Comparison of ENCODE assay signal across 1 cellular context in genomic region chr5:140145818-140146522, GRCh38.
A peak's percentile ranks its signal among the peaks of the same experiment; 100 is the strongest.
TF ChIP-seq lines count a peak whose summit lies in the region.

No MANE protein-coding gene starts in this region.

TF ChIP-seq in K562, 482 proteins besides CTCF, POLR2A, EP300 and RAD21 (continued from another document and continues in another):
- TF ChIP-seq RCOR1 (IDR thresholded peaks at IDR 0.05; ENCODE audit: borderline replicate concordance in 1 of 2, low read depth in 2 of 2, low read length in 2 of 2), result peak in 1 of 2 experiments; percentile 58; a peak in 1 of 4 replicates
- peak in 1 of 2 experiments; percentile 39; a peak in 2 of 4 replicates for TF ChIP-seq NRF1 (conservative IDR thresholded peaks at IDR 0.05 in 1 of 2, IDR thresholded peaks at IDR 0.05 in 1 of 2)
- peak; percentile 54 for TF ChIP-seq SMC3 (conservative IDR thresholded peaks at IDR 0.05; ENCODE audit: insufficient read depth, low read depth, low read length)
- peak; percentile 29; the same call in 1 of the 2 replicates for TF ChIP-seq ESRRA (IDR thresholded peaks at IDR 0.05; ENCODE audit: borderline replicate concordance, low read depth)
- no peak for TF ChIP-seq ZNF57 (CRISPR knock-in tag; IDR thresholded peaks at IDR 0.05)
- TF ChIP-seq CTCFL (IDR thresholded peaks at IDR 0.05; ENCODE audit: borderline replicate concordance, insufficient read depth, low read depth, low read length, poor library complexity, severe bottlenecking), result peak; percentile 84
- peak; percentile 48; the same call in 1 of the 2 replicates for TF ChIP-seq L3MBTL2 (IDR thresholded peaks at IDR 0.05)
- TF ChIP-seq ZBTB7A (IDR thresholded peaks at IDR 0.05; ENCODE audit: borderline replicate concordance, control insufficient read depth, low read depth, low read length), result peak; percentile 21; the same call in 1 of the 2 replicates
- TF ChIP-seq ZBTB43 (CRISPR knock-in tag; IDR thresholded peaks at IDR 0.05), result no peak
- peak; percentile 23; the same call in 1 of the 2 replicates for TF ChIP-seq ZNF24 (IDR thresholded peaks at IDR 0.05)
- no peak for TF ChIP-seq CREB1 (IDR thresholded peaks at IDR 0.05)
- 0 out of 2 replicates have a peak, but pooled peaks have one; percentile 35 for TF ChIP-seq CREB1 (CRISPR knock-in tag; IDR thresholded peaks at IDR 0.05)
- TF ChIP-seq, protein P1, sequence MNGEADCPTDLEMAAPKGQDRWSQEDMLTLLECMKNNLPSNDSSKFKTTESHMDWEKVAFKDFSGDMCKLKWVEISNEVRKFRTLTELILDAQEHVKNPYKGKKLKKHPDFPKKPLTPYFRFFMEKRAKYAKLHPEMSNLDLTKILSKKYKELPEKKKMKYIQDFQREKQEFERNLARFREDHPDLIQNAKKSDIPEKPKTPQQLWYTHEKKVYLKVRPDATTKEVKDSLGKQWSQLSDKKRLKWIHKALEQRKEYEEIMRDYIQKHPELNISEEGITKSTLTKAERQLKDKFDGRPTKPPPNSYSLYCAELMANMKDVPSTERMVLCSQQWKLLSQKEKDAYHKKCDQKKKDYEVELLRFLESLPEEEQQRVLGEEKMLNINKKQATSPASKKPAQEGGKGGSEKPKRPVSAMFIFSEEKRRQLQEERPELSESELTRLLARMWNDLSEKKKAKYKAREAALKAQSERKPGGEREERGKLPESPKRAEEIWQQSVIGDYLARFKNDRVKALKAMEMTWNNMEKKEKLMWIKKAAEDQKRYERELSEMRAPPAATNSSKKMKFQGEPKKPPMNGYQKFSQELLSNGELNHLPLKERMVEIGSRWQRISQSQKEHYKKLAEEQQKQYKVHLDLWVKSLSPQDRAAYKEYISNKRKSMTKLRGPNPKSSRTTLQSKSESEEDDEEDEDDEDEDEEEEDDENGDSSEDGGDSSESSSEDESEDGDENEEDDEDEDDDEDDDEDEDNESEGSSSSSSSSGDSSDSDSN (IDR thresholded peaks at IDR 0.05; ENCODE audit: borderline replicate concordance in 1 of 2, low read depth in 2 of 2, low read length in 2 of 2), result peak; percentile 86 to 87
- peak; percentile 47; the same call in 1 of the 2 replicates for TF ChIP-seq MTA3 (IDR thresholded peaks at IDR 0.05; ENCODE audit: borderline replicate concordance)
- TF ChIP-seq HNRNPK (IDR thresholded peaks at IDR 0.05; ENCODE audit: low read depth, low read length, poor library complexity, severe bottlenecking), result no peak
- peak; percentile 74; the same call in 1 of the 2 replicates for TF ChIP-seq EHMT2 (IDR thresholded peaks at IDR 0.05)
- TF ChIP-seq CXXC5 (CRISPR knock-in tag; IDR thresholded peaks at IDR 0.05), result peak; percentile 73
- TF ChIP-seq, protein P2, sequence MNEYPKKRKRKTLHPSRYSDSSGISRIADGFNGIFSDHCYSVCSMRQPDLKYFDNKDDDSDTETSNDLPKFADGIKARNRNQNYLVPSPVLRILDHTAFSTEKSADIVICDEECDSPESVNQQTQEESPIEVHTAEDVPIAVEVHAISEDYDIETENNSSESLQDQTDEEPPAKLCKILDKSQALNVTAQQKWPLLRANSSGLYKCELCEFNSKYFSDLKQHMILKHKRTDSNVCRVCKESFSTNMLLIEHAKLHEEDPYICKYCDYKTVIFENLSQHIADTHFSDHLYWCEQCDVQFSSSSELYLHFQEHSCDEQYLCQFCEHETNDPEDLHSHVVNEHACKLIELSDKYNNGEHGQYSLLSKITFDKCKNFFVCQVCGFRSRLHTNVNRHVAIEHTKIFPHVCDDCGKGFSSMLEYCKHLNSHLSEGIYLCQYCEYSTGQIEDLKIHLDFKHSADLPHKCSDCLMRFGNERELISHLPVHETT (CRISPR knock-in tag; conservative IDR thresholded peaks at IDR 0.05 in 1 of 2, IDR thresholded peaks at IDR 0.05 in 1 of 2), result peak in 1 of 2 experiments; percentile 45; a peak in 1 of 4 replicates
- TF ChIP-seq HNRNPL (IDR thresholded peaks at IDR 0.05; ENCODE audit: low read depth, low read length), result 0 out of 2 replicates have a peak, but pooled peaks have one; percentile 40
- no peak for TF ChIP-seq POU5F1 (IDR thresholded peaks at IDR 0.05; ENCODE audit: borderline replicate concordance, low read depth, low read length, partially characterized antibody)
- TF ChIP-seq, protein P3, sequence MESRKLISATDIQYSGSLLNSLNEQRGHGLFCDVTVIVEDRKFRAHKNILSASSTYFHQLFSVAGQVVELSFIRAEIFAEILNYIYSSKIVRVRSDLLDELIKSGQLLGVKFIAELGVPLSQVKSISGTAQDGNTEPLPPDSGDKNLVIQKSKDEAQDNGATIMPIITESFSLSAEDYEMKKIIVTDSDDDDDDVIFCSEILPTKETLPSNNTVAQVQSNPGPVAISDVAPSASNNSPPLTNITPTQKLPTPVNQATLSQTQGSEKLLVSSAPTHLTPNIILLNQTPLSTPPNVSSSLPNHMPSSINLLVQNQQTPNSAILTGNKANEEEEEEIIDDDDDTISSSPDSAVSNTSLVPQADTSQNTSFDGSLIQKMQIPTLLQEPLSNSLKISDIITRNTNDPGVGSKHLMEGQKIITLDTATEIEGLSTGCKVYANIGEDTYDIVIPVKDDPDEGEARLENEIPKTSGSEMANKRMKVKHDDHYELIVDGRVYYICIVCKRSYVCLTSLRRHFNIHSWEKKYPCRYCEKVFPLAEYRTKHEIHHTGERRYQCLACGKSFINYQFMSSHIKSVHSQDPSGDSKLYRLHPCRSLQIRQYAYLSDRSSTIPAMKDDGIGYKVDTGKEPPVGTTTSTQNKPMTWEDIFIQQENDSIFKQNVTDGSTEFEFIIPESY (CRISPR knock-in tag; IDR thresholded peaks at IDR 0.05), result peak; percentile 90
- TF ChIP-seq, protein P4, sequence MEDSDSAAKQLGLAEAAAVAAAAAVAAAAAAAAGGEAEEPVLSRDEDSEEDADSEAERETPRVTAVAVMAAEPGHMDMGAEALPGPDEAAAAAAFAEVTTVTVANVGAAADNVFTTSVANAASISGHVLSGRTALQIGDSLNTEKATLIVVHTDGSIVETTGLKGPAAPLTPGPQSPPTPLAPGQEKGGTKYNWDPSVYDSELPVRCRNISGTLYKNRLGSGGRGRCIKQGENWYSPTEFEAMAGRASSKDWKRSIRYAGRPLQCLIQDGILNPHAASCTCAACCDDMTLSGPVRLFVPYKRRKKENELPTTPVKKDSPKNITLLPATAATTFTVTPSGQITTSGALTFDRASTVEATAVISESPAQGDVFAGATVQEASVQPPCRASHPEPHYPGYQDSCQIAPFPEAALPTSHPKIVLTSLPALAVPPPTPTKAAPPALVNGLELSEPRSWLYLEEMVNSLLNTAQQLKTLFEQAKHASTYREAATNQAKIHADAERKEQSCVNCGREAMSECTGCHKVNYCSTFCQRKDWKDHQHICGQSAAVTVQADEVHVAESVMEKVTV (CRISPR knock-in tag; IDR thresholded peaks at IDR 0.05), result peak; percentile 39; the same call in 1 of the 2 replicates
- TF ChIP-seq, protein P5, sequence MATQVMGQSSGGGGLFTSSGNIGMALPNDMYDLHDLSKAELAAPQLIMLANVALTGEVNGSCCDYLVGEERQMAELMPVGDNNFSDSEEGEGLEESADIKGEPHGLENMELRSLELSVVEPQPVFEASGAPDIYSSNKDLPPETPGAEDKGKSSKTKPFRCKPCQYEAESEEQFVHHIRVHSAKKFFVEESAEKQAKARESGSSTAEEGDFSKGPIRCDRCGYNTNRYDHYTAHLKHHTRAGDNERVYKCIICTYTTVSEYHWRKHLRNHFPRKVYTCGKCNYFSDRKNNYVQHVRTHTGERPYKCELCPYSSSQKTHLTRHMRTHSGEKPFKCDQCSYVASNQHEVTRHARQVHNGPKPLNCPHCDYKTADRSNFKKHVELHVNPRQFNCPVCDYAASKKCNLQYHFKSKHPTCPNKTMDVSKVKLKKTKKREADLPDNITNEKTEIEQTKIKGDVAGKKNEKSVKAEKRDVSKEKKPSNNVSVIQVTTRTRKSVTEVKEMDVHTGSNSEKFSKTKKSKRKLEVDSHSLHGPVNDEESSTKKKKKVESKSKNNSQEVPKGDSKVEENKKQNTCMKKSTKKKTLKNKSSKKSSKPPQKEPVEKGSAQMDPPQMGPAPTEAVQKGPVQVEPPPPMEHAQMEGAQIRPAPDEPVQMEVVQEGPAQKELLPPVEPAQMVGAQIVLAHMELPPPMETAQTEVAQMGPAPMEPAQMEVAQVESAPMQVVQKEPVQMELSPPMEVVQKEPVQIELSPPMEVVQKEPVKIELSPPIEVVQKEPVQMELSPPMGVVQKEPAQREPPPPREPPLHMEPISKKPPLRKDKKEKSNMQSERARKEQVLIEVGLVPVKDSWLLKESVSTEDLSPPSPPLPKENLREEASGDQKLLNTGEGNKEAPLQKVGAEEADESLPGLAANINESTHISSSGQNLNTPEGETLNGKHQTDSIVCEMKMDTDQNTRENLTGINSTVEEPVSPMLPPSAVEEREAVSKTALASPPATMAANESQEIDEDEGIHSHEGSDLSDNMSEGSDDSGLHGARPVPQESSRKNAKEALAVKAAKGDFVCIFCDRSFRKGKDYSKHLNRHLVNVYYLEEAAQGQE (CRISPR knock-in tag; IDR thresholded peaks at IDR 0.05; ENCODE audit: low read depth), result peak; percentile 94
- peak in 1 of 2 experiments; percentile 61; a peak in 1 of 4 replicates for TF ChIP-seq NONO (IDR thresholded peaks at IDR 0.05; ENCODE audit: low read depth in 2 of 2, low read length in 1 of 2)
- TF ChIP-seq RB1 (IDR thresholded peaks at IDR 0.05; ENCODE audit: low read depth), result peak; percentile 86
- no peak for TF ChIP-seq DLX4 (CRISPR knock-in tag; IDR thresholded peaks at IDR 0.05)
- no peak for TF ChIP-seq GATAD2A (IDR thresholded peaks at IDR 0.05)
- TF ChIP-seq, protein P6, sequence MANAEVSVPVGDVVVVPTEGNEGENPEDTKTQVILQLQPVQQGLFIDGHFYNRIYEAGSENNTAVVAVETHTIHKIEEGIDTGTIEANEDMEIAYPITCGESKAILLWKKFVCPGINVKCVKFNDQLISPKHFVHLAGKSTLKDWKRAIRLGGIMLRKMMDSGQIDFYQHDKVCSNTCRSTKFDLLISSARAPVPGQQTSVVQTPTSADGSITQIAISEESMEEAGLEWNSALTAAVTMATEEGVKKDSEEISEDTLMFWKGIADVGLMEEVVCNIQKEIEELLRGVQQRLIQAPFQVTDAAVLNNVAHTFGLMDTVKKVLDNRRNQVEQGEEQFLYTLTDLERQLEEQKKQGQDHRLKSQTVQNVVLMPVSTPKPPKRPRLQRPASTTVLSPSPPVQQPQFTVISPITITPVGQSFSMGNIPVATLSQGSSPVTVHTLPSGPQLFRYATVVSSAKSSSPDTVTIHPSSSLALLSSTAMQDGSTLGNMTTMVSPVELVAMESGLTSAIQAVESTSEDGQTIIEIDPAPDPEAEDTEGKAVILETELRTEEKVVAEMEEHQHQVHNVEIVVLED (CRISPR knock-in tag; IDR thresholded peaks at IDR 0.05), result peak; percentile 57; the same call in 1 of the 2 replicates
- peak; percentile 85 for TF ChIP-seq CTBP1 (IDR thresholded peaks at IDR 0.05; ENCODE audit: borderline replicate concordance)
- TF ChIP-seq CREM (IDR thresholded peaks at IDR 0.05; ENCODE audit: low read depth), result 0 out of 2 replicates have a peak, but pooled peaks have one; percentile 19
- peak; percentile 21 for TF ChIP-seq ZFP36 (IDR thresholded peaks at IDR 0.05; ENCODE audit: low read depth, low read length, partially characterized antibody)
- TF ChIP-seq CGGBP1 (CRISPR knock-in tag; IDR thresholded peaks at IDR 0.05), result peak; percentile 89; the same call in 1 of the 2 replicates
- TF ChIP-seq CCNT2 (IDR thresholded peaks at IDR 0.05; ENCODE audit: borderline replicate concordance, extremely low read depth, insufficient read length, low read depth, low read length), result peak; percentile 56
- TF ChIP-seq ATF7 (IDR thresholded peaks at IDR 0.05), result peak; percentile 54; the same call in 1 of the 2 replicates
- TF ChIP-seq FIP1L1 (IDR thresholded peaks at IDR 0.05; ENCODE audit: low read depth, low read length, poor library complexity, severe bottlenecking), result peak; percentile 40
- no peak for TF ChIP-seq DMBX1 (CRISPR knock-in tag; IDR thresholded peaks at IDR 0.05; ENCODE audit: borderline replicate concordance)
- TF ChIP-seq E2F6 (IDR thresholded peaks at IDR 0.05; ENCODE audit: borderline replicate concordance in 1 of 2, extremely low read depth in 1 of 2, insufficient read depth in 1 of 2, insufficient read length in 1 of 2, low read depth in 1 of 2, low read length in 1 of 2, poor library complexity in 1 of 2, severe bottlenecking in 1 of 2), result peak in 1 of 2 experiments; percentile 60
- no peak for TF ChIP-seq HLTF (IDR thresholded peaks at IDR 0.05)
- TF ChIP-seq ZBTB1 (CRISPR knock-in tag; IDR thresholded peaks at IDR 0.05; ENCODE audit: borderline replicate concordance, low read depth), result peak; percentile 95
- peak in 1 of 2 experiments; percentile 38; a peak in 2 of 4 replicates for TF ChIP-seq MAZ (CRISPR knock-in tag; conservative IDR thresholded peaks at IDR 0.05 in 1 of 2, IDR thresholded peaks at IDR 0.05 in 1 of 2)
- TF ChIP-seq HMGN3 (IDR thresholded peaks at IDR 0.05; ENCODE audit: borderline replicate concordance, extremely low read depth, insufficient read length, low read depth, low read length), result peak; percentile 64
- TF ChIP-seq NFATC3 (IDR thresholded peaks at IDR 0.05), result no peak
